Comparison of ENCODE assay signal across 1 cellular context in the genomic region with DNA sequence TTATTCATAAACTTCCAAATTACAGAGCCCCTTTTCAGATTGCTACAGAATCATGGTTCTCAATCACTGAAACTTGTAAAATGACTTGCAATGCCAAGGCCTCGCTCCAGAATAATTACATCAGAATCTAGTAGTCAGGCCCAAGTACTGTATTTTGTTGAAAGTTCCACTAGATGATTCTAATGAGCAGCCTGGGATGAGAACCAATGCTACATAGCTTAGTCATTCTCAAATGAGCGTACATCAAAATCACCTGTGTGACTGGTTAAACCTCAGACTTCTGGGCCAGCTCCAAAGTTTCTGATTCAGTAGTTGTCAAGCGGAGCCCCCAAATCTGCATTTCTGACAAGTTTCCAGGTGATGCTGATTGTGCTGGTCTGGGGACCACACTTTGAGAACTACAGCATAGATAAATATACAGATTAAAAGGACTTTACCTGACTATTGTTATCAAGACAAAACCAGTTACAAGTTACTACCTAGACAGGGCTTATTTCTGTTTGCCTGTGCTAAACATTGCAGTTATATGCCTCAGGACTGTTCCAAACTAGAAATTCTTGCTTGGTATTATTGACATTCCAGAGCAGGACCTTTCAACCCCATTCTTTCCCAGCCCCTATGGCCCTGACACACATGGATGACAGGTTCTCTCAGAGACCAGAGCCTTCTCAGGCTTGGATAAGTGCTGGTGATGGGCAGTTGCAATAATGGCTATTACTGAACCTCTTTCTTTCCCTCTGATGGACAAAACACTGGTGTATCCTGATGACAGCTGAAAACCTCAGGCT.
TF ChIP-seq lines count a peak whose summit lies in the region.

No MANE protein-coding gene starts in this region.

TF ChIP-seq in HepG2, 621 proteins besides CTCF, POLR2A, EP300 and RAD21 (continued from another document and continues in another):
- TF ChIP-seq, protein P1, sequence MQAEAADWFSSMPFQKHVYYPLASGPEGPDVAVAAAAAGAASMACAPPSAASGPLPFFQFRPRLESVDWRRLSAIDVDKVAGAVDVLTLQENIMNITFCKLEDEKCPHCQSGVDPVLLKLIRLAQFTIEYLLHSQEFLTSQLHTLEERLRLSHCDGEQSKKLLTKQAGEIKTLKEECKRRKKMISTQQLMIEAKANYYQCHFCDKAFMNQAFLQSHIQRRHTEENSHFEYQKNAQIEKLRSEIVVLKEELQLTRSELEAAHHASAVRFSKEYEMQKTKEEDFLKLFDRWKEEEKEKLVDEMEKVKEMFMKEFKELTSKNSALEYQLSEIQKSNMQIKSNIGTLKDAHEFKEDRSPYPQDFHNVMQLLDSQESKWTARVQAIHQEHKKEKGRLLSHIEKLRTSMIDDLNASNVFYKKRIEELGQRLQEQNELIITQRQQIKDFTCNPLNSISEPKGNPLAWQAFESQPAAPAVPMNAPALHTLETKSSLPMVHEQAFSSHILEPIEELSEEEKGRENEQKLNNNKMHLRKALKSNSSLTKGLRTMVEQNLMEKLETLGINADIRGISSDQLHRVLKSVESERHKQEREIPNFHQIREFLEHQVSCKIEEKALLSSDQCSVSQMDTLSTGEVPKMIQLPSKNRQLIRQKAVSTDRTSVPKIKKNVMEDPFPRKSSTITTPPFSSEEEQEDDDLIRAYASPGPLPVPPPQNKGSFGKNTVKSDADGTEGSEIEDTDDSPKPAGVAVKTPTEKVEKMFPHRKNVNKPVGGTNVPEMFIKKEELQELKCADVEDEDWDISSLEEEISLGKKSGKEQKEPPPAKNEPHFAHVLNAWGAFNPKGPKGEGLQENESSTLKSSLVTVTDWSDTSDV (CRISPR knock-in tag; IDR thresholded peaks at IDR 0.05), result no peak
- TF ChIP-seq, protein P2, sequence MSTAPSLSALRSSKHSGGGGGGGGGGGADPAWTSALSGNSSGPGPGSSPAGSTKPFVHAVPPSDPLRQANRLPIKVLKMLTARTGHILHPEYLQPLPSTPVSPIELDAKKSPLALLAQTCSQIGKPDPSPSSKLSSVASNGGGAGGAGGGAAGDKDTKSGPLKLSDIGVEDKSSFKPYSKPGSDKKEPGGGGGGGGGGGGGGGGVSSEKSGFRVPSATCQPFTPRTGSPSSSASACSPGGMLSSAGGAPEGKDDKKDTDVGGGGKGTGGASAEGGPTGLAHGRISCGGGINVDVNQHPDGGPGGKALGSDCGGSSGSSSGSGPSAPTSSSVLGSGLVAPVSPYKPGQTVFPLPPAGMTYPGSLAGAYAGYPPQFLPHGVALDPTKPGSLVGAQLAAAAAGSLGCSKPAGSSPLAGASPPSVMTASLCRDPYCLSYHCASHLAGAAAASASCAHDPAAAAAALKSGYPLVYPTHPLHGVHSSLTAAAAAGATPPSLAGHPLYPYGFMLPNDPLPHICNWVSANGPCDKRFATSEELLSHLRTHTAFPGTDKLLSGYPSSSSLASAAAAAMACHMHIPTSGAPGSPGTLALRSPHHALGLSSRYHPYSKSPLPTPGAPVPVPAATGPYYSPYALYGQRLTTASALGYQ (CRISPR knock-in tag; IDR thresholded peaks at IDR 0.05), result peak; percentile 60; the same call in 1 of the 2 replicates
- TF ChIP-seq ZNF614 (CRISPR knock-in tag; IDR thresholded peaks at IDR 0.05; ENCODE audit: borderline replicate concordance), result peak; percentile 95
- no peak; the same call in 1 of the 2 replicates for TF ChIP-seq HOXA3 (CRISPR knock-in tag; IDR thresholded peaks at IDR 0.05)
- TF ChIP-seq MED8 (CRISPR knock-in tag; IDR thresholded peaks at IDR 0.05; ENCODE audit: insufficient replicate concordance), result no peak
- TF ChIP-seq, protein P3, sequence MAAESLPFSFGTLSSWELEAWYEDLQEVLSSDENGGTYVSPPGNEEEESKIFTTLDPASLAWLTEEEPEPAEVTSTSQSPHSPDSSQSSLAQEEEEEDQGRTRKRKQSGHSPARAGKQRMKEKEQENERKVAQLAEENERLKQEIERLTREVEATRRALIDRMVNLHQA (CRISPR knock-in tag; IDR thresholded peaks at IDR 0.05), result no peak
- no peak for TF ChIP-seq ZNF180 (CRISPR knock-in tag; IDR thresholded peaks at IDR 0.05; ENCODE audit: borderline replicate concordance, low read depth)
- TF ChIP-seq, protein P4, sequence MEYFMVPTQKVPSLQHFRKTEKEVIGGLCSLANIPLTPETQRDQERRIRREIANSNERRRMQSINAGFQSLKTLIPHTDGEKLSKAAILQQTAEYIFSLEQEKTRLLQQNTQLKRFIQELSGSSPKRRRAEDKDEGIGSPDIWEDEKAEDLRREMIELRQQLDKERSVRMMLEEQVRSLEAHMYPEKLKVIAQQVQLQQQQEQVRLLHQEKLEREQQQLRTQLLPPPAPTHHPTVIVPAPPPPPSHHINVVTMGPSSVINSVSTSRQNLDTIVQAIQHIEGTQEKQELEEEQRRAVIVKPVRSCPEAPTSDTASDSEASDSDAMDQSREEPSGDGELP (IDR thresholded peaks at IDR 0.05; ENCODE audit: borderline replicate concordance, low read depth), result peak; percentile 36; the same call in 1 of the 2 replicates
- TF ChIP-seq ZNF841 (CRISPR knock-in tag; IDR thresholded peaks at IDR 0.05; ENCODE audit: borderline replicate concordance), result no peak
- TF ChIP-seq TCF7 (IDR thresholded peaks at IDR 0.05; ENCODE audit: low read depth), result peak; percentile 33
- TF ChIP-seq, protein P5, sequence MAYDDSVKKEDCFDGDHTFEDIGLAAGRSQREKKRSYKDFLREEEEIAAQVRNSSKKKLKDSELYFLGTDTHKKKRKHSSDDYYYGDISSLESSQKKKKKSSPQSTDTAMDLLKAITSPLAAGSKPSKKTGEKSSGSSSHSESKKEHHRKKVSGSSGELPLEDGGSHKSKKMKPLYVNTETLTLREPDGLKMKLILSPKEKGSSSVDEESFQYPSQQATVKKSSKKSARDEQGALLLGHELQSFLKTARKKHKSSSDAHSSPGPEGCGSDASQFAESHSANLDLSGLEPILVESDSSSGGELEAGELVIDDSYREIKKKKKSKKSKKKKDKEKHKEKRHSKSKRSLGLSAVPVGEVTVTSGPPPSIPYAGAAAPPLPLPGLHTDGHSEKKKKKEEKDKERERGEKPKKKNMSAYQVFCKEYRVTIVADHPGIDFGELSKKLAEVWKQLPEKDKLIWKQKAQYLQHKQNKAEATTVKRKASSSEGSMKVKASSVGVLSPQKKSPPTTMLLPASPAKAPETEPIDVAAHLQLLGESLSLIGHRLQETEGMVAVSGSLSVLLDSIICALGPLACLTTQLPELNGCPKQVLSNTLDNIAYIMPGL (CRISPR knock-in tag; IDR thresholded peaks at IDR 0.05; ENCODE audit: borderline replicate concordance in 1 of 2, low read depth in 1 of 2), result 0 out of 4 replicates have a peak, but pooled peaks of 1 of the 2 experiments have one; percentile 15
- no peak for TF ChIP-seq ZNF737 (CRISPR knock-in tag; IDR thresholded peaks at IDR 0.05; ENCODE audit: borderline replicate concordance)
- 0 out of 2 replicates have a peak, but pooled peaks have one; percentile 46 for TF ChIP-seq ZNF430 (CRISPR knock-in tag; IDR thresholded peaks at IDR 0.05)
- no peak for TF ChIP-seq PRPF4 (IDR thresholded peaks at IDR 0.05; ENCODE audit: low read depth, low read length, poor library complexity, severe bottlenecking)
- no peak for TF ChIP-seq MBNL3 (CRISPR knock-in tag; conservative IDR thresholded peaks at IDR 0.05)
- peak; percentile 86 for TF ChIP-seq RARA (CRISPR knock-in tag; IDR thresholded peaks at IDR 0.05)
- TF ChIP-seq, protein P6, sequence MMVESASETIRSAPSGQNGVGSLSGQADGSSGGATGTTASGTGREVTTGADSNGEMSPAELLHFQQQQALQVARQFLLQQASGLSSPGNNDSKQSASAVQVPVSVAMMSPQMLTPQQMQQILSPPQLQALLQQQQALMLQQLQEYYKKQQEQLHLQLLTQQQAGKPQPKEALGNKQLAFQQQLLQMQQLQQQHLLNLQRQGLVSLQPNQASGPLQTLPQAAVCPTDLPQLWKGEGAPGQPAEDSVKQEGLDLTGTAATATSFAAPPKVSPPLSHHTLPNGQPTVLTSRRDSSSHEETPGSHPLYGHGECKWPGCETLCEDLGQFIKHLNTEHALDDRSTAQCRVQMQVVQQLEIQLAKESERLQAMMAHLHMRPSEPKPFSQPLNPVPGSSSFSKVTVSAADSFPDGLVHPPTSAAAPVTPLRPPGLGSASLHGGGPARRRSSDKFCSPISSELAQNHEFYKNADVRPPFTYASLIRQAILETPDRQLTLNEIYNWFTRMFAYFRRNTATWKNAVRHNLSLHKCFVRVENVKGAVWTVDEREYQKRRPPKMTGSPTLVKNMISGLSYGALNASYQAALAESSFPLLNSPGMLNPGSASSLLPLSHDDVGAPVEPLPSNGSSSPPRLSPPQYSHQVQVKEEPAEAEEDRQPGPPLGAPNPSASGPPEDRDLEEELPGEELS (CRISPR knock-in tag; IDR thresholded peaks at IDR 0.05), result peak; percentile 81
- TF ChIP-seq GATAD2A (CRISPR knock-in tag; IDR thresholded peaks at IDR 0.05), result peak; percentile 95
- 0 out of 2 replicates have a peak, but pooled peaks have one; percentile 44 for TF ChIP-seq ZNF337 (CRISPR knock-in tag; IDR thresholded peaks at IDR 0.05; ENCODE audit: borderline replicate concordance, low read depth)
- TF ChIP-seq ELF1 (CRISPR knock-in tag; IDR thresholded peaks at IDR 0.05), result 0 out of 2 replicates have a peak, but pooled peaks have one; percentile 8
- TF ChIP-seq ZNF264 (CRISPR knock-in tag; IDR thresholded peaks at IDR 0.05), result peak; percentile 58; the same call in 1 of the 2 replicates
- TF ChIP-seq KAT7 (CRISPR knock-in tag; IDR thresholded peaks at IDR 0.05; ENCODE audit: borderline replicate concordance), result 0 out of 2 replicates have a peak, but pooled peaks have one; percentile 35
- peak; percentile 91 for TF ChIP-seq HMG20A (CRISPR knock-in tag; IDR thresholded peaks at IDR 0.05; ENCODE audit: borderline replicate concordance)
- TF ChIP-seq ZMYM3 (CRISPR knock-in tag; IDR thresholded peaks at IDR 0.05), result 0 out of 2 replicates have a peak, but pooled peaks have one; percentile 31
- peak; percentile 85; the same call in 1 of the 2 replicates for TF ChIP-seq NFIC (IDR thresholded peaks at IDR 0.05; ENCODE audit: low read length)
- TF ChIP-seq RNF2 (conservative IDR thresholded peaks at IDR 0.05; ENCODE audit: low read depth), result no peak
- no peak for TF ChIP-seq HMGA1 (CRISPR knock-in tag; conservative IDR thresholded peaks at IDR 0.05)
- TF ChIP-seq SMC3 (IDR thresholded peaks at IDR 0.05; ENCODE audit: low read length), result peak; percentile 33; the same call in 1 of the 2 replicates
- no peak for TF ChIP-seq SMARCE1 (IDR thresholded peaks at IDR 0.05; ENCODE audit: borderline replicate concordance)
- TF ChIP-seq, protein P7, sequence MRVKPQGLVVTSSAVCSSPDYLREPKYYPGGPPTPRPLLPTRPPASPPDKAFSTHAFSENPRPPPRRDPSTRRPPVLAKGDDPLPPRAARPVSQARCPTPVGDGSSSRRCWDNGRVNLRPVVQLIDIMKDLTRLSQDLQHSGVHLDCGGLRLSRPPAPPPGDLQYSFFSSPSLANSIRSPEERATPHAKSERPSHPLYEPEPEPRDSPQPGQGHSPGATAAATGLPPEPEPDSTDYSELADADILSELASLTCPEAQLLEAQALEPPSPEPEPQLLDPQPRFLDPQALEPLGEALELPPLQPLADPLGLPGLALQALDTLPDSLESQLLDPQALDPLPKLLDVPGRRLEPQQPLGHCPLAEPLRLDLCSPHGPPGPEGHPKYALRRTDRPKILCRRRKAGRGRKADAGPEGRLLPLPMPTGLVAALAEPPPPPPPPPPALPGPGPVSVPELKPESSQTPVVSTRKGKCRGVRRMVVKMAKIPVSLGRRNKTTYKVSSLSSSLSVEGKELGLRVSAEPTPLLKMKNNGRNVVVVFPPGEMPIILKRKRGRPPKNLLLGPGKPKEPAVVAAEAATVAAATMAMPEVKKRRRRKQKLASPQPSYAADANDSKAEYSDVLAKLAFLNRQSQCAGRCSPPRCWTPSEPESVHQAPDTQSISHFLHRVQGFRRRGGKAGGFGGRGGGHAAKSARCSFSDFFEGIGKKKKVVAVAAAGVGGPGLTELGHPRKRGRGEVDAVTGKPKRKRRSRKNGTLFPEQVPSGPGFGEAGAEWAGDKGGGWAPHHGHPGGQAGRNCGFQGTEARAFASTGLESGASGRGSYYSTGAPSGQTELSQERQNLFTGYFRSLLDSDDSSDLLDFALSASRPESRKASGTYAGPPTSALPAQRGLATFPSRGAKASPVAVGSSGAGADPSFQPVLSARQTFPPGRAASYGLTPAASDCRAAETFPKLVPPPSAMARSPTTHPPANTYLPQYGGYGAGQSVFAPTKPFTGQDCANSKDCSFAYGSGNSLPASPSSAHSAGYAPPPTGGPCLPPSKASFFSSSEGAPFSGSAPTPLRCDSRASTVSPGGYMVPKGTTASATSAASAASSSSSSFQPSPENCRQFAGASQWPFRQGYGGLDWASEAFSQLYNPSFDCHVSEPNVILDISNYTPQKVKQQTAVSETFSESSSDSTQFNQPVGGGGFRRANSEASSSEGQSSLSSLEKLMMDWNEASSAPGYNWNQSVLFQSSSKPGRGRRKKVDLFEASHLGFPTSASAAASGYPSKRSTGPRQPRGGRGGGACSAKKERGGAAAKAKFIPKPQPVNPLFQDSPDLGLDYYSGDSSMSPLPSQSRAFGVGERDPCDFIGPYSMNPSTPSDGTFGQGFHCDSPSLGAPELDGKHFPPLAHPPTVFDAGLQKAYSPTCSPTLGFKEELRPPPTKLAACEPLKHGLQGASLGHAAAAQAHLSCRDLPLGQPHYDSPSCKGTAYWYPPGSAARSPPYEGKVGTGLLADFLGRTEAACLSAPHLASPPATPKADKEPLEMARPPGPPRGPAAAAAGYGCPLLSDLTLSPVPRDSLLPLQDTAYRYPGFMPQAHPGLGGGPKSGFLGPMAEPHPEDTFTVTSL (CRISPR knock-in tag; IDR thresholded peaks at IDR 0.05; ENCODE audit: borderline replicate concordance), result peak; percentile 92; the same call in 1 of the 2 replicates
- TF ChIP-seq ZNF761 (CRISPR knock-in tag; conservative IDR thresholded peaks at IDR 0.05), result 0 out of 2 replicates have a peak, but pooled peaks have one; percentile 41
- no peak for TF ChIP-seq SRSF1 (optimal IDR thresholded peaks at IDR 0.05; ENCODE audit: low read depth, low read length)
- TF ChIP-seq, protein P8, sequence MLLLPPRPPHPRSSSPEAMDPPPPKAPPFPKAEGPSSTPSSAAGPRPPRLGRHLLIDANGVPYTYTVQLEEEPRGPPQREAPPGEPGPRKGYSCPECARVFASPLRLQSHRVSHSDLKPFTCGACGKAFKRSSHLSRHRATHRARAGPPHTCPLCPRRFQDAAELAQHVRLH (CRISPR knock-in tag; IDR thresholded peaks at IDR 0.05; ENCODE audit: borderline replicate concordance, low read depth), result peak; percentile 56; the same call in 1 of the 2 replicates
- 0 out of 2 replicates have a peak, but pooled peaks have one; percentile 42 for TF ChIP-seq ARNTL (CRISPR knock-in tag; IDR thresholded peaks at IDR 0.05)
- TF ChIP-seq ZNF644 (CRISPR knock-in tag; IDR thresholded peaks at IDR 0.05; ENCODE audit: low read depth), result peak; percentile 95
- TF ChIP-seq PITX1 (CRISPR knock-in tag; IDR thresholded peaks at IDR 0.05), result peak; percentile 80
- TF ChIP-seq ZNF136 (CRISPR knock-in tag; IDR thresholded peaks at IDR 0.05; ENCODE audit: low read depth), result peak; percentile 66; the same call in 1 of the 2 replicates
- peak; percentile 47 for TF ChIP-seq HOXA5 (CRISPR knock-in tag; IDR thresholded peaks at IDR 0.05)
- peak; percentile 62; the same call in 1 of the 2 replicates for TF ChIP-seq CREM (IDR thresholded peaks at IDR 0.05)
- TF ChIP-seq CREM (CRISPR knock-in tag; IDR thresholded peaks at IDR 0.05), result no peak
- TF ChIP-seq MXI1 (IDR thresholded peaks at IDR 0.05; ENCODE audit: borderline replicate concordance, low read depth, low read length), result peak; percentile 23; the same call in 1 of the 3 replicates
- TF ChIP-seq ELF3 (CRISPR knock-in tag; IDR thresholded peaks at IDR 0.05), result peak; percentile 83
- peak; percentile 81 for TF ChIP-seq SAP130 (CRISPR knock-in tag; IDR thresholded peaks at IDR 0.05; ENCODE audit: low read depth)
- no peak for TF ChIP-seq ZSCAN21 (CRISPR knock-in tag; IDR thresholded peaks at IDR 0.05; ENCODE audit: borderline replicate concordance)
